Comparison of ENCODE assay signal across 25 cellular contexts in the genomic region with DNA sequence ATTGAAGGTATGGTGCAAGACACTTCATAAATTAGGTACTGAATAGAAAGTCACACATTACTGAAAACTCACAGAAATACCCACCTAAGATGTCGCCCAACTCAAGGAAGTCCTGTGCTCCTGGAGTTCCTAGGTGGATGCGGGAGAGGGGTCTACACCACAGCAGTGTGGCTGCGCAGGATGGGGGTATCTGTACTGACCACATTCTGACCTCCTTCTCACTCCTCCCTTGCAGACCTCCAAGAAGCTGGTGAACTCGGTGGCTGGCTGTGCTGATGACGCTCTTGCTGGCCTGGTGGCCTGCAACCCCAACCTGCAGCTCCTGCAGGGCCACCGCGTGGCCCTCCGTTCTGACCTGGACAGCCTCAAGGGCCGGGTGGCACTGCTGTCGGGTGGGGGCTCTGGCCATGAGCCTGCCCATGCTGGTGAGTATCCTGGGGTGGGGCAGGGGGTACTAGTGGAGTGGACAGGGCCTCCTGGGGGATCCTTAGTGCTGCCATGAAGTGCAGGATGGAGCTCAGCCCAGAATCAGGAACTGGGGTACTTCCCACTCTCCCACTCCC.
"Had no signal": no experiment of that assay in that cellular context is flagged by ENCODE, and none has a peak within 500 bp of the region (broad histone marks: within the 10 kb centered on the region; RNA-seq: fewer than 3 reads in every experiment).

No MANE protein-coding gene starts in this region.

- H3K27ac ChIP-seq: epithelial cell of prostate, esophagus muscularis mucosa, gastrocnemius medialis, heart right ventricle, left lung, pancreas, prostate gland, testis, tibial nerve, upper lobe of right lung, vagina had no signal

- H3K9me3 Mint-ChIP-seq: immature natural killer cell; nephron progenitor cell; stimulated activated naive B cell treated with anti-CD40 and anti-IgM and Interleukin-4, amounts not matched to agents 10 μg/mL and 1 μg/mL and 100 μg/mL, for 72 hours; stimulated activated naive CD8-positive, alpha-beta T cell treated with anti-CD3 and anti-CD28 coated beads, Interleukin-15, amount 100 ng/mL, for 72 hours had no signal

- H3K36me3 ChIP-seq: pancreas, upper lobe of right lung, vagina had no signal

- H3K4me3 Mint-ChIP-seq: immature natural killer cell; naive thymus-derived CD4-positive, alpha-beta T cell; nephron progenitor cell; stimulated activated naive B cell treated with anti-CD40 and anti-IgM and Interleukin-4, amounts not matched to agents 10 μg/mL and 1 μg/mL and 100 μg/mL, for 72 hours; stimulated activated naive CD8-positive, alpha-beta T cell treated with anti-CD3 and anti-CD28 coated beads, Interleukin-15, amount 100 ng/mL, for 72 hours had no signal

- DNase-seq: dermis blood vessel endothelial cell; effector CD4-positive, alpha-beta T cell; gastrocnemius medialis; heart right ventricle; immature natural killer cell; mesendoderm; naive thymus-derived CD4-positive, alpha-beta T cell; nephron progenitor cell; pancreas; spleen; stimulated activated CD4-positive, alpha-beta T cell treated with anti-CD3 and anti-CD28 coated beads, Interleukin-15, amount 100 ng/mL, for 24 hours; stimulated activated CD4-positive, alpha-beta T cell treated with anti-CD3 and anti-CD28 coated beads, Interleukin-1b, Interleukin-23, amount 100 ng/mL, for 48 hours; stimulated activated CD4-positive, alpha-beta T cell treated with anti-CD3 and anti-CD28 coated beads, Interleukin-4, amount 100 ng/mL, for 24 hours; stimulated activated naive B cell treated with anti-CD40 and anti-IgM and Interleukin-4, amounts not matched to agents 10 μg/mL and 1 μg/mL and 100 μg/mL, for 72 hours; stimulated activated naive CD8-positive, alpha-beta T cell treated with anti-CD3 and anti-CD28 coated beads, Interleukin-15, amount 100 ng/mL, for 72 hours; testis; upper lobe of right lung had no signal

- H3K4me3 ChIP-seq: esophagus muscularis mucosa, gastrocnemius medialis, heart right ventricle, left lung, lung, pancreas, prostate gland, spleen, testis, tibial nerve, upper lobe of right lung, vagina had no signal

- H3K4me1 ChIP-seq: prostate gland had no signal

- H3K9me3 ChIP-seq: esophagus muscularis mucosa, gastrocnemius medialis, heart right ventricle, left lung, pancreas, prostate gland, spleen, testis, tibial nerve, upper lobe of right lung, vagina had no signal

- H3K27me3 ChIP-seq: esophagus muscularis mucosa, gastrocnemius medialis, heart right ventricle, left lung, pancreas, spleen, testis, tibial nerve, upper lobe of right lung, vagina had no signal

- ATAC-seq: gastrocnemius medialis; heart right ventricle; left lung; naive thymus-derived CD4-positive, alpha-beta T cell; pancreas; sciatic nerve; stimulated activated naive B cell treated with anti-CD40 and anti-IgM and Interleukin-4, amounts not matched to agents 10 μg/mL and 1 μg/mL and 100 μg/mL, for 72 hours; stimulated activated naive CD8-positive, alpha-beta T cell treated with anti-CD3 and anti-CD28 coated beads, Interleukin-15, amount 100 ng/mL, for 72 hours; upper lobe of right lung had no signal

- H3K27me3 Mint-ChIP-seq: naive thymus-derived CD4-positive, alpha-beta T cell; stimulated activated naive B cell treated with anti-CD40 and anti-IgM and Interleukin-4, amounts not matched to agents 10 μg/mL and 1 μg/mL and 100 μg/mL, for 72 hours; stimulated activated naive CD8-positive, alpha-beta T cell treated with anti-CD3 and anti-CD28 coated beads, Interleukin-15, amount 100 ng/mL, for 72 hours had no signal
